In genomic region chr1:56703747-56704146, GRCh38 we compare ENCODE assay signal across 8 cellular contexts.
"Had no signal": no experiment of that assay in that cellular context is flagged by ENCODE, and none has a peak within 500 bp of the region (broad histone marks: within the 10 kb centered on the region; RNA-seq: fewer than 3 reads in every experiment).

No MANE protein-coding gene starts in this region.

- FAIRE-seq: G401.6, GM12878, GM12891, GM12892, GM18507, GM19239 had no signal

- H3K4me3 ChIP-seq: GM12878 had no signal

- ATAC-seq: GM12878 had no signal

- DNase-seq: GDM1, GF-D8 had no signal
